8 cellular contexts compared by ENCODE assay signal in genomic region chr1:53328490-53329182, GRCh38. TPM values are rescaled to one million over a fixed set of nuclear protein-coding genes. Genes with fewer than 3 reads are reported as not detected.
DNase-seq lines count a peak whose midpoint lies in the region; TF ChIP-seq lines count a peak whose summit lies in the region.

No MANE protein-coding gene starts in this region.

- 67 to 70% methylated on average over 2 to 25 of the region's 29 CpGs for WGBS in esophagus squamous epithelium, 2 donors
- WGBS in testis, 2 donors: 47 to 57% methylated on average over 27 to 29 of the region's 29 CpGs

- peaks cover 3% of the 10 kb centered on the region; the same call in 1 of the 2 replicates for H4K20me1 ChIP-seq in SU-DHL-6 (ENCODE audit: low read depth, low read length)

- peak overlapping the region; percentile 95 for H3K4me3 ChIP-seq in SU-DHL-6 (ENCODE audit: insufficient read depth, low read length, poor library complexity, severe bottlenecking)
- H3K4me3 ChIP-seq in esophagus squamous epithelium: peak overlapping the region in 3 of 4 donors; percentile 43 to 91 (median 82)
- peak overlapping the region; percentile 50 for H3K4me3 ChIP-seq in retinal pigment epithelial cell (ENCODE audit: low read length)
- H3K4me3 ChIP-seq in testis: peak overlapping the region in 1 of 2 donors; percentile 41

- H3K4me1 ChIP-seq in esophagus squamous epithelium: peaks cover 14 to 37% (median 18%) of the 10 kb centered on the region in 3 donors
- H3K4me1 ChIP-seq in testis: peaks cover 23% of the 10 kb centered on the region

- peaks cover 9% of the 10 kb centered on the region for H3F3A ChIP-seq in SU-DHL-6 (ENCODE audit: insufficient read depth)

- H3K9me3 ChIP-seq in SU-DHL-6 (ENCODE audit: insufficient read depth, low read length) (no peaks in the 10 kb centered on the region), esophagus squamous epithelium (no peaks in the 10 kb centered on the region), testis (no peaks in the 10 kb centered on the region)

- no peaks in the 10 kb centered on the region for H3K9me2 ChIP-seq in SU-DHL-6 (replicated peaks; ENCODE audit: insufficient read depth, low read length)

- intact Hi-C loops in esophagus squamous epithelium (cut with DNase I): no loop called here
- intact Hi-C loops in testis (cut with DNase I; ENCODE audit: low total_unique reads): no loop called here

- no peaks in the 10 kb centered on the region for H3K27me3 ChIP-seq in SU-DHL-6 (ENCODE audit: low read length)
- H3K27me3 ChIP-seq in esophagus squamous epithelium: no peaks in the 10 kb centered on the region
- H3K27me3 ChIP-seq in testis: no peaks in the 10 kb centered on the region

- peaks cover 40% of the 10 kb centered on the region for H3K79me2 ChIP-seq in SU-DHL-6 (ENCODE audit: insufficient read depth, low read length)

- TF ChIP-seq CTCF in SU-DHL-6 (IDR thresholded peaks at IDR 0.05; ENCODE audit: insufficient read depth, low read length, poor library complexity, severe bottlenecking) (no peak), esophagus squamous epithelium (IDR thresholded peaks at IDR 0.05) (peak in 1 of 6 experiments; percentile 5), retinal pigment epithelial cell (conservative IDR thresholded peaks at IDR 0.05; ENCODE audit: low read depth, low read length) (no peak), testis (IDR thresholded peaks at IDR 0.05) (peak in 1 of 3 experiments; percentile 27)

- peak overlapping the region; percentile 90 for H3K9ac ChIP-seq in SU-DHL-6 (ENCODE audit: low read length)

- H3K27ac ChIP-seq in SU-DHL-6 (ENCODE audit: low read depth, low read length) (peak overlapping the region; percentile 71), esophagus squamous epithelium (peak overlapping the region in 3 of 4 donors; percentile 64 to 84 (median 82)), testis (peak overlapping the region in 1 of 2 donors; percentile 39)

- DNase-seq in SKM-1 treated with dmso at 0.1 percent for 144 hours (lab: John Stamatoyannopoulos, UW; ENCODE audit: unreplicated experiment): peak; percentile 14
- no peak for DNase-seq in SKM-1 (lab: John Stamatoyannopoulos, UW; ENCODE audit: unreplicated experiment)
- no peak for DNase-seq in esophagus squamous epithelium (lab: John Stamatoyannopoulos, UW)
- DNase-seq in retinal pigment epithelial cell (ENCODE audit: low read depth): no peak
- no peak for DNase-seq in DMS79 (lab: John Stamatoyannopoulos, UW)
- no peak for DNase-seq in testis
- no peak for DNase-seq in UCSD-AML1 (lab: John Stamatoyannopoulos, UW; ENCODE audit: unreplicated experiment)

- TF ChIP-seq POLR2A in esophagus squamous epithelium (IDR thresholded peaks at IDR 0.05): no peak
- no peak for TF ChIP-seq POLR2A in testis (IDR thresholded peaks at IDR 0.05)

- H3K36me3 ChIP-seq in SU-DHL-6 (ENCODE audit: low read length) (peaks cover 8% of the 10 kb centered on the region), esophagus squamous epithelium (peaks cover 0 to 6% (median 0%) of the 10 kb centered on the region in 3 donors), testis (ENCODE audit: low read depth, missing control alignments) (no peaks in the 10 kb centered on the region)

- peak overlapping the region; percentile 81 for H2AFZ ChIP-seq in SU-DHL-6 (ENCODE audit: low read depth, low read length, severe bottlenecking)

- H3K4me2 ChIP-seq in SU-DHL-6 (ENCODE audit: low read depth, low read length, poor library complexity, severe bottlenecking): peak overlapping the region; percentile 89

RNA-seq across cellular contexts. Expression of gene LRP8, which starts 0.8 kb away (rescaled TPM):
- total RNA-seq in esophagus squamous epithelium: 10 to 100 TPM; 15.3 to 39.6 (median 18.8) TPM
- total RNA-seq in testis: 100 to 1,000 TPM; 223 to 253 TPM
- polyA plus RNA-seq in testis (ENCODE audit: insufficient read depth, low read depth, low replicate concordance): 64.3 TPM

Comparison
In these comparisons a context has a peak if more than half of its experiments do, and no peak if none do; other contexts are left out.
1. RNA of gene LRP8, which starts 0.8 kb away (total RNA-seq): 223 to 253 TPM in testis; 15.3 to 39.6 TPM in esophagus squamous epithelium; every median in the first group is over 4 times any median in the second.